Comparison of ENCODE assay signal across 8 cellular contexts in genomic region chr9:131402738-131403492, GRCh38. TPM values are rescaled to one million over a fixed set of nuclear protein-coding genes. Genes with fewer than 3 reads are reported as not detected.
A peak's percentile ranks its signal among the peaks of the same experiment; 100 is the strongest.
DNase-seq lines count a peak whose midpoint lies in the region; ATAC-seq and TF ChIP-seq lines count a peak whose summit lies in the region.

No MANE protein-coding gene starts in this region.

- H4K20me1 ChIP-seq in Karpas-422 (ENCODE audit: insufficient read depth, low read depth, low read length): peaks cover 81% of the 10 kb centered on the region

- 20% methylated on average over 10 of the region's 12 CpGs for WGBS in right lobe of liver (ENCODE audit: insufficient coverage, low coverage, low lambda C conversion rate, missing lambda C conversion rate)

- H3K27ac Mint-ChIP-seq in dendritic cell treated with granulocyte-macrophage colony-stimulating factor and Interleukin-4, amounts not matched to agents 40 ng/mL and 50 ng/mL, for 4 days: peak overlapping the region; percentile 25

- ATAC-seq in right lobe of liver (peak; percentile 87 to 91 (median 90)), HG03521 (IDR thresholded peaks at IDR 0.05; ENCODE audit: unreplicated experiment) (no peak)

- H3K4me2 ChIP-seq in Karpas-422 (ENCODE audit: low read depth, low read length, poor library complexity, severe bottlenecking): no peak overlapping the region

- H3K4me1 ChIP-seq in right lobe of liver (peaks cover 0 to 88% (median 39%) of the 10 kb centered on the region in 4 donors), subcutaneous abdominal adipose tissue (ENCODE audit: control insufficient read depth in 5 of 5, insufficient read depth in 5 of 5, low read length in 5 of 5) (peaks cover 24 to 86% (median 85%) of the 10 kb centered on the region in 5 donors), Karpas-422 (ENCODE audit: low read length) (peaks cover 6% of the 10 kb centered on the region)

- no peaks in the 10 kb centered on the region for H3K27me3 Mint-ChIP-seq in dendritic cell treated with granulocyte-macrophage colony-stimulating factor and Interleukin-4, amounts not matched to agents 40 ng/mL and 50 ng/mL, for 4 days

- no peak for TF ChIP-seq CTCF in right lobe of liver (IDR thresholded peaks at IDR 0.05)

- H3K27me3 ChIP-seq in right lobe of liver (no peaks in the 10 kb centered on the region), subcutaneous abdominal adipose tissue (ENCODE audit: control insufficient read depth in 5 of 5, insufficient read depth in 4 of 5, low read length in 5 of 5) (no peaks in the 10 kb centered on the region), Karpas-422 (ENCODE audit: low read length) (no peaks in the 10 kb centered on the region)

- no peak overlapping the region for H2AFZ ChIP-seq in Karpas-422 (ENCODE audit: low read length)

- DNase-seq in ELR (ENCODE audit: low read depth): peak; percentile 92
- peak; percentile 67 for DNase-seq in NCI-H82 treated with DMSO at 0.1 percent for 48 hours (lab: John Stamatoyannopoulos, UW; ENCODE audit: unreplicated experiment)
- peak; percentile 86 to 89 (median 88) for DNase-seq in right lobe of liver
- DNase-seq in Karpas-422: no peak
- no peak for DNase-seq in activated CD4-positive, alpha-beta T cell treated with anti-CD3 and anti-CD28 coated beads for 1 hour

- H3K9me3 Mint-ChIP-seq in dendritic cell treated with granulocyte-macrophage colony-stimulating factor and Interleukin-4, amounts not matched to agents 40 ng/mL and 50 ng/mL, for 4 days: no peaks in the 10 kb centered on the region

- no peak for TF ChIP-seq POLR2A in right lobe of liver (IDR thresholded peaks at IDR 0.05)

- peak overlapping the region in 2 of 3 donors; percentile 17 to 31 for H3K4me3 ChIP-seq in right lobe of liver
- H3K4me3 ChIP-seq in subcutaneous abdominal adipose tissue (ENCODE audit: low read depth in 1 of 5, low read length in 5 of 5): peak overlapping the region in 3 of 5 donors; percentile 0 to 43 (median 40)
- H3K4me3 ChIP-seq in Karpas-422 (ENCODE audit: low read length): no peak overlapping the region

- H3K9me3 ChIP-seq in right lobe of liver: no peaks in the 10 kb centered on the region
- no peaks in the 10 kb centered on the region for H3K9me3 ChIP-seq in subcutaneous abdominal adipose tissue (ENCODE audit: control insufficient read depth in 5 of 5, low read length in 5 of 5)
- no peaks in the 10 kb centered on the region for H3K9me3 ChIP-seq in Karpas-422 (ENCODE audit: low read length)

- H3K36me3 ChIP-seq in right lobe of liver: no peaks in the 10 kb centered on the region
- H3K36me3 ChIP-seq in subcutaneous abdominal adipose tissue (ENCODE audit: control insufficient read depth in 5 of 5, insufficient read depth in 5 of 5, low read length in 5 of 5): peaks cover 0 to 3% (median 0%) of the 10 kb centered on the region in 5 donors
- peaks cover 31% of the 10 kb centered on the region for H3K36me3 ChIP-seq in Karpas-422 (ENCODE audit: insufficient read depth, low read length)

- H3K4me3 Mint-ChIP-seq in dendritic cell treated with granulocyte-macrophage colony-stimulating factor and Interleukin-4, amounts not matched to agents 40 ng/mL and 50 ng/mL, for 4 days: no peak overlapping the region

- peak overlapping the region; percentile 39 to 64 (median 53) for H3K27ac ChIP-seq in right lobe of liver
- peak overlapping the region; percentile 99 for H3K27ac ChIP-seq in subcutaneous abdominal adipose tissue (ENCODE audit: low read depth, low read length)
- no peak overlapping the region for H3K27ac ChIP-seq in Karpas-422 (ENCODE audit: low read length)

- intact Hi-C loops in dendritic cell treated with granulocyte-macrophage colony-stimulating factor and Interleukin-4, amounts not matched to agents 40 ng/mL and 50 ng/mL, for 4 days (cut with micrococcal nuclease): no loop called here
- intact Hi-C loops in right lobe of liver (cut with DNase I): no loop called here

- peak overlapping the region; percentile 24 to 87 (median 68) for H3K9ac ChIP-seq in subcutaneous abdominal adipose tissue (ENCODE audit: low read length in 5 of 5)
- no peak overlapping the region for H3K9ac ChIP-seq in Karpas-422 (ENCODE audit: low read length)

- H3K36me3 Mint-ChIP-seq in dendritic cell treated with granulocyte-macrophage colony-stimulating factor and Interleukin-4, amounts not matched to agents 40 ng/mL and 50 ng/mL, for 4 days (ENCODE audit: low read depth): peaks cover 8% of the 10 kb centered on the region

- peaks cover 99% of the 10 kb centered on the region for H3K79me2 ChIP-seq in Karpas-422 (ENCODE audit: low read length)

- no peaks in the 10 kb centered on the region for H3K9me2 ChIP-seq in Karpas-422 (replicated peaks; ENCODE audit: insufficient read depth, low read length)

- H3K4me1 Mint-ChIP-seq in dendritic cell treated with granulocyte-macrophage colony-stimulating factor and Interleukin-4, amounts not matched to agents 40 ng/mL and 50 ng/mL, for 4 days (ENCODE audit: low read depth): peaks cover 76% of the 10 kb centered on the region

RNA-seq across cellular contexts. Expression of gene PRRC2B, which starts 9.0 kb away (rescaled TPM):
- 10 to 100 TPM; 53.7 to 82.6 (median 57.3) TPM for total RNA-seq in right lobe of liver
- total RNA-seq in Karpas-422 (2014; rRNA removed; shearing (Covaris generic); ENCODE audit: low replicate concordance): 83.8 and 87.6 TPM in 2 replicates

Comparison
In these comparisons a context has a peak if more than half of its experiments do, and no peak if none do; other contexts are left out.
1. DNase-seq: peak in ELR (single experiment), NCI-H82 treated with DMSO at 0.1 percent for 48 hours (single experiment) and right lobe of liver (3 of 3); none in Karpas-422 (single experiment) and activated CD4-positive, alpha-beta T cell treated with anti-CD3 and anti-CD28 coated beads for 1 hour (single experiment).